Comparison of ENCODE assay signal across 17 cellular contexts in the genomic region with DNA sequence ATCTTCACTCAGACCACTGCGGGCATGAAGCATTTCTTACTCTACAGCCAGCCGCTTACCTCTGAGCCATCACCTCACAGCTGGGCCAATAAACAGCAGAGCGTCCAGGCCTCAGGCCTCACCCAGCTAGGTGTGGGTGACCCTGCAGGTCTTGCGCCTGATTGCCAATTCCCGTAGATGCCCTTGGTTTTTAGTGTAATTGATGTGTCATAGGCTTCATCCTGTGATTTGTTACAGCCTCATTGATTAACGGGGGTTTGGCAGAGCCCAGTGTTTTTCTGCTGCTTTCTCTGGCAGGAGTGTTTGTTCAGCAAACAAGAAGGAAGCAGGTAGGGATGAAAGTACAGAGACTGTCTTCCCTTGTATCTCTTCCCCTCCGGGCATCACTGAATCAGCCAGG.
"Had no signal": no experiment of that assay in that cellular context is flagged by ENCODE, and none has a peak within 500 bp of the region (broad histone marks: within the 10 kb centered on the region; RNA-seq: fewer than 3 reads in every experiment).

No MANE protein-coding gene starts in this region.

- H3K27me3 ChIP-seq: hepatocyte, upper lobe of right lung had no signal

- H3K4me1 ChIP-seq: esophagus squamous epithelium, left ventricle myocardium inferior, pancreas, sigmoid colon, spleen, upper lobe of right lung had no signal

- H3K27ac ChIP-seq: coronary artery, esophagus squamous epithelium, hepatocyte, left ventricle myocardium inferior, pancreas, sigmoid colon, spleen, upper lobe of right lung had no signal

- H3K9me3 ChIP-seq: esophagus squamous epithelium, mucosa of descending colon, pancreas, upper lobe of right lung had no signal

- H3K36me3 ChIP-seq: esophagus squamous epithelium, left ventricle myocardium inferior, pancreas, sigmoid colon, spleen, upper lobe of right lung had no signal

- ATAC-seq: mucosa of descending colon; naive thymus-derived CD8-positive, alpha-beta T cell; stimulated activated naive CD8-positive, alpha-beta T cell treated with anti-CD3 and anti-CD28 coated beads, Interleukin-15, amount 100 ng/mL, for 72 hours; upper lobe of right lung had no signal

- H3K4me3 ChIP-seq: coronary artery, esophagus squamous epithelium, hepatocyte, left ventricle myocardium inferior, mucosa of descending colon, pancreas, sigmoid colon, spleen, upper lobe of right lung had no signal

- DNase-seq: activated CD4-positive, alpha-beta T cell treated with anti-CD3 and anti-CD28 coated beads, Interleukin-2, amount 10 ng/mL, durations not matched to agents 7 days and 5 days; activated CD4-positive, CD25-positive, alpha-beta regulatory T cell; activated CD8-positive, alpha-beta memory T cell treated with anti-CD3 and anti-CD28 coated beads for 24 hours; activated gamma-delta T cell treated with Interleukin-2 at 50 U/mL for 16 hours; amygdala; esophagus squamous epithelium; kidney; left ventricle myocardium inferior; mucosa of descending colon; naive thymus-derived CD8-positive, alpha-beta T cell; pancreas; sigmoid colon; spleen; stimulated activated naive CD8-positive, alpha-beta T cell treated with anti-CD3 and anti-CD28 coated beads, Interleukin-15, amount 100 ng/mL, for 72 hours; upper lobe of right lung had no signal
